In the genomic region with DNA sequence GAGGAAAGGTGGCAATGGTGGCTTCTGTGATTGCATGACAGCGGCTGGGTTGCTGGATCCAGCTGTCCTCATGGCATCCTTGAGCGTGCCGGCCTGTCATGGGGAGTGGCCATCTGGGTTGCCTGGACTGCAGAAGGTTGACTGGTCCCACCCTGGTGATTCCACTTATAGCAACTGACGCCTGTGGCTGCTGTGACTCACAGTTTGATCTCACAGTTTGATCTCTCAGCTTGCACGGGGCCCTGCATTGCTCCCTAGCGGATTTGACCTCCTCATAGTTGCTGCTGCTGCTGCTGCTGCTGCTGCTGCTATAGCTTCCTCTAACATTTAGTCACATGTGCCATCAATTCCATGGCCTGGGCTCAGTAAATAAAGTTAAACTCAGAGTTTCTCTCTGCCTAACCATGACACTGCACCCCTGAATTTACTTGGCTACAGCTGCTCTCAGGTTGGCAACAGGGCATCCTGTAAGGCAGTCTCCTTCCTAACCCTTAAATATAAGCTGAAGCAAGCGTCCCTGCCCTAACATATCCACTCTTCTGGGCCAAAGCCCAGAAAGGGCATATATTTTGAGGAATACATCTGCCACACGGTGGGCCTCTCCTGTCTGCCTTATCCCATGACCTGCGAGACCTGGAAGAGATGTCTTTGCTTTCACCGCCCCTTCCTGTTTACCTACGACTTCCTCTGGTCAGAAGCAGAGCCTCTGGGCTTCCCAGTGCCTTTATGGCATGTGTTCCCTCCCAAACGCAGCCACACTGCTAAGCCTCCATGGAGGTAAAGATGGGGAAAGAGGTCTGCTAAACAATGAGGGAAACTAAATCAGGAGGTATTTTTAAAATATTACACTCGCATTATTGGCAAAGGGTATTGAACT, we compare ENCODE assay signal across 1 cellular context.
TF ChIP-seq lines count a peak whose summit lies in the region.

No MANE protein-coding gene starts in this region.

TF ChIP-seq in SK-N-SH, 30 proteins besides CTCF, POLR2A, EP300 and RAD21 (continued from another document):
- TF ChIP-seq, protein P1, sequence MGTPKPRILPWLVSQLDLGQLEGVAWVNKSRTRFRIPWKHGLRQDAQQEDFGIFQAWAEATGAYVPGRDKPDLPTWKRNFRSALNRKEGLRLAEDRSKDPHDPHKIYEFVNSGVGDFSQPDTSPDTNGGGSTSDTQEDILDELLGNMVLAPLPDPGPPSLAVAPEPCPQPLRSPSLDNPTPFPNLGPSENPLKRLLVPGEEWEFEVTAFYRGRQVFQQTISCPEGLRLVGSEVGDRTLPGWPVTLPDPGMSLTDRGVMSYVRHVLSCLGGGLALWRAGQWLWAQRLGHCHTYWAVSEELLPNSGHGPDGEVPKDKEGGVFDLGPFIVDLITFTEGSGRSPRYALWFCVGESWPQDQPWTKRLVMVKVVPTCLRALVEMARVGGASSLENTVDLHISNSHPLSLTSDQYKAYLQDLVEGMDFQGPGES (IDR thresholded peaks at IDR 0.05; ENCODE audit: low read depth, low read length): no peak
- peak; percentile 88 for TF ChIP-seq FOSL2 (IDR thresholded peaks at IDR 0.05; ENCODE audit: borderline replicate concordance, low read depth)
- TF ChIP-seq, protein P2, sequence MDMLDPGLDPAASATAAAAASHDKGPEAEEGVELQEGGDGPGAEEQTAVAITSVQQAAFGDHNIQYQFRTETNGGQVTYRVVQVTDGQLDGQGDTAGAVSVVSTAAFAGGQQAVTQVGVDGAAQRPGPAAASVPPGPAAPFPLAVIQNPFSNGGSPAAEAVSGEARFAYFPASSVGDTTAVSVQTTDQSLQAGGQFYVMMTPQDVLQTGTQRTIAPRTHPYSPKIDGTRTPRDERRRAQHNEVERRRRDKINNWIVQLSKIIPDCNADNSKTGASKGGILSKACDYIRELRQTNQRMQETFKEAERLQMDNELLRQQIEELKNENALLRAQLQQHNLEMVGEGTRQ (IDR thresholded peaks at IDR 0.05; ENCODE audit: borderline replicate concordance, low read depth, low read length): no peak
- TF ChIP-seq EZH2phosphoT487 (IDR thresholded peaks at IDR 0.05; ENCODE audit: borderline replicate concordance, low read depth): no peak
- TF ChIP-seq, protein P3, sequence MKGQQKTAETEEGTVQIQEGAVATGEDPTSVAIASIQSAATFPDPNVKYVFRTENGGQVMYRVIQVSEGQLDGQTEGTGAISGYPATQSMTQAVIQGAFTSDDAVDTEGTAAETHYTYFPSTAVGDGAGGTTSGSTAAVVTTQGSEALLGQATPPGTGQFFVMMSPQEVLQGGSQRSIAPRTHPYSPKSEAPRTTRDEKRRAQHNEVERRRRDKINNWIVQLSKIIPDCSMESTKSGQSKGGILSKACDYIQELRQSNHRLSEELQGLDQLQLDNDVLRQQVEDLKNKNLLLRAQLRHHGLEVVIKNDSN (IDR thresholded peaks at IDR 0.05; ENCODE audit: borderline replicate concordance, low read depth): peak; percentile 53; the same call in 1 of the 2 replicates
- TF ChIP-seq SIN3A (IDR thresholded peaks at IDR 0.05; ENCODE audit: borderline replicate concordance, low read depth, low read length): peak; percentile 86; the same call in 1 of the 2 replicates
- TF ChIP-seq NRF1 (IDR thresholded peaks at IDR 0.05; ENCODE audit: low read depth, low read length): no peak
- TF ChIP-seq FOXM1 (IDR thresholded peaks at IDR 0.05; ENCODE audit: low read depth): no peak
- TF ChIP-seq, protein P4, sequence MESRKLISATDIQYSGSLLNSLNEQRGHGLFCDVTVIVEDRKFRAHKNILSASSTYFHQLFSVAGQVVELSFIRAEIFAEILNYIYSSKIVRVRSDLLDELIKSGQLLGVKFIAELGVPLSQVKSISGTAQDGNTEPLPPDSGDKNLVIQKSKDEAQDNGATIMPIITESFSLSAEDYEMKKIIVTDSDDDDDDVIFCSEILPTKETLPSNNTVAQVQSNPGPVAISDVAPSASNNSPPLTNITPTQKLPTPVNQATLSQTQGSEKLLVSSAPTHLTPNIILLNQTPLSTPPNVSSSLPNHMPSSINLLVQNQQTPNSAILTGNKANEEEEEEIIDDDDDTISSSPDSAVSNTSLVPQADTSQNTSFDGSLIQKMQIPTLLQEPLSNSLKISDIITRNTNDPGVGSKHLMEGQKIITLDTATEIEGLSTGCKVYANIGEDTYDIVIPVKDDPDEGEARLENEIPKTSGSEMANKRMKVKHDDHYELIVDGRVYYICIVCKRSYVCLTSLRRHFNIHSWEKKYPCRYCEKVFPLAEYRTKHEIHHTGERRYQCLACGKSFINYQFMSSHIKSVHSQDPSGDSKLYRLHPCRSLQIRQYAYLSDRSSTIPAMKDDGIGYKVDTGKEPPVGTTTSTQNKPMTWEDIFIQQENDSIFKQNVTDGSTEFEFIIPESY (IDR thresholded peaks at IDR 0.05; ENCODE audit: borderline replicate concordance, low read depth): no peak
- peak; percentile 75 for TF ChIP-seq JUND (IDR thresholded peaks at IDR 0.05)
- no peak for TF ChIP-seq NFIC (IDR thresholded peaks at IDR 0.05; ENCODE audit: borderline replicate concordance)
- TF ChIP-seq YY1 (IDR thresholded peaks at IDR 0.05; ENCODE audit: low read depth): no peak
- TF ChIP-seq, protein P5, sequence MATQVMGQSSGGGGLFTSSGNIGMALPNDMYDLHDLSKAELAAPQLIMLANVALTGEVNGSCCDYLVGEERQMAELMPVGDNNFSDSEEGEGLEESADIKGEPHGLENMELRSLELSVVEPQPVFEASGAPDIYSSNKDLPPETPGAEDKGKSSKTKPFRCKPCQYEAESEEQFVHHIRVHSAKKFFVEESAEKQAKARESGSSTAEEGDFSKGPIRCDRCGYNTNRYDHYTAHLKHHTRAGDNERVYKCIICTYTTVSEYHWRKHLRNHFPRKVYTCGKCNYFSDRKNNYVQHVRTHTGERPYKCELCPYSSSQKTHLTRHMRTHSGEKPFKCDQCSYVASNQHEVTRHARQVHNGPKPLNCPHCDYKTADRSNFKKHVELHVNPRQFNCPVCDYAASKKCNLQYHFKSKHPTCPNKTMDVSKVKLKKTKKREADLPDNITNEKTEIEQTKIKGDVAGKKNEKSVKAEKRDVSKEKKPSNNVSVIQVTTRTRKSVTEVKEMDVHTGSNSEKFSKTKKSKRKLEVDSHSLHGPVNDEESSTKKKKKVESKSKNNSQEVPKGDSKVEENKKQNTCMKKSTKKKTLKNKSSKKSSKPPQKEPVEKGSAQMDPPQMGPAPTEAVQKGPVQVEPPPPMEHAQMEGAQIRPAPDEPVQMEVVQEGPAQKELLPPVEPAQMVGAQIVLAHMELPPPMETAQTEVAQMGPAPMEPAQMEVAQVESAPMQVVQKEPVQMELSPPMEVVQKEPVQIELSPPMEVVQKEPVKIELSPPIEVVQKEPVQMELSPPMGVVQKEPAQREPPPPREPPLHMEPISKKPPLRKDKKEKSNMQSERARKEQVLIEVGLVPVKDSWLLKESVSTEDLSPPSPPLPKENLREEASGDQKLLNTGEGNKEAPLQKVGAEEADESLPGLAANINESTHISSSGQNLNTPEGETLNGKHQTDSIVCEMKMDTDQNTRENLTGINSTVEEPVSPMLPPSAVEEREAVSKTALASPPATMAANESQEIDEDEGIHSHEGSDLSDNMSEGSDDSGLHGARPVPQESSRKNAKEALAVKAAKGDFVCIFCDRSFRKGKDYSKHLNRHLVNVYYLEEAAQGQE (IDR thresholded peaks at IDR 0.05; ENCODE audit: low read depth, low read length): peak; percentile 24; the same call in 1 of the 2 replicates
- TF ChIP-seq RCOR1 (IDR thresholded peaks at IDR 0.05; ENCODE audit: low read length): peak; percentile 38; the same call in 1 of the 2 replicates
- peak; percentile 98 for TF ChIP-seq MXI1 (IDR thresholded peaks at IDR 0.05; ENCODE audit: low read depth, low read length)
- no peak for TF ChIP-seq TEAD4 (IDR thresholded peaks at IDR 0.05; ENCODE audit: borderline replicate concordance, insufficient read depth)
- TF ChIP-seq TAF1 (IDR thresholded peaks at IDR 0.05; ENCODE audit: borderline replicate concordance, low read depth, low read length): no peak; the same call in 1 of the 2 replicates
